Comparison of ENCODE assay signal across 2 cellular contexts in the genomic region with DNA sequence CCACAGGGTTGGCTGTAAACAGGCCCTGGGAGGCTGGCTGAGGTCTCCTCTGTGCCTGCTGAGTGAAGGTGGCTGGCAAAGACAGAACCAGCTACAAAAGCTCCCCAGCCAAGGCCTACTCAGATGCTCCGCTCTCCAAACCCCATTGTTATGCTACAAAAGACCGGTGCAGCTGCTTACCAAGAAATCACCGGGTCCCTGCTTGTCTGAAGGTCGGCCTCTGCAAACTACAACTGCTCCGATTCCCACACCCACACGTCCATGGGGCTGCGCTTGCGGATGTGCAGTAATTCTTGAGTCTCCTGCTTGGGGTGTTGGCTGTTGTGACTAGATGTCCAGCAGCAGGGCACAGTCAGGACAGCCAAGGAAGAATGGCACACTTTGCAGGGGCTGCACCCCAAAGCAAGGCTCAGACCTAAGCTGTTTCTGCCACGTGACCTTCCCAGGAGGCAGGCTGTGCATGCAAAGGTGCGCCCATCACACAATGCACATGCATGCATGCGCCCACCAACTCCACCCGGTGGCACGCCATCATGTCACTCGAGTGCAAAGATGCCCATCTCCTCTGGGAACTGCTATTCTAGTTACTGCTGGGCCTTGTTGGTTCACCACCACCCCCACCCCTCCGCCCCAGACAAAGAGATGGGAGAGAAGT.
TF ChIP-seq lines count a peak whose summit lies in the region.

No MANE protein-coding gene starts in this region.

TF ChIP-seq in GM23338, 12 proteins besides CTCF, POLR2A, EP300 and RAD21 (continues in another document):
- TF ChIP-seq, protein P1, sequence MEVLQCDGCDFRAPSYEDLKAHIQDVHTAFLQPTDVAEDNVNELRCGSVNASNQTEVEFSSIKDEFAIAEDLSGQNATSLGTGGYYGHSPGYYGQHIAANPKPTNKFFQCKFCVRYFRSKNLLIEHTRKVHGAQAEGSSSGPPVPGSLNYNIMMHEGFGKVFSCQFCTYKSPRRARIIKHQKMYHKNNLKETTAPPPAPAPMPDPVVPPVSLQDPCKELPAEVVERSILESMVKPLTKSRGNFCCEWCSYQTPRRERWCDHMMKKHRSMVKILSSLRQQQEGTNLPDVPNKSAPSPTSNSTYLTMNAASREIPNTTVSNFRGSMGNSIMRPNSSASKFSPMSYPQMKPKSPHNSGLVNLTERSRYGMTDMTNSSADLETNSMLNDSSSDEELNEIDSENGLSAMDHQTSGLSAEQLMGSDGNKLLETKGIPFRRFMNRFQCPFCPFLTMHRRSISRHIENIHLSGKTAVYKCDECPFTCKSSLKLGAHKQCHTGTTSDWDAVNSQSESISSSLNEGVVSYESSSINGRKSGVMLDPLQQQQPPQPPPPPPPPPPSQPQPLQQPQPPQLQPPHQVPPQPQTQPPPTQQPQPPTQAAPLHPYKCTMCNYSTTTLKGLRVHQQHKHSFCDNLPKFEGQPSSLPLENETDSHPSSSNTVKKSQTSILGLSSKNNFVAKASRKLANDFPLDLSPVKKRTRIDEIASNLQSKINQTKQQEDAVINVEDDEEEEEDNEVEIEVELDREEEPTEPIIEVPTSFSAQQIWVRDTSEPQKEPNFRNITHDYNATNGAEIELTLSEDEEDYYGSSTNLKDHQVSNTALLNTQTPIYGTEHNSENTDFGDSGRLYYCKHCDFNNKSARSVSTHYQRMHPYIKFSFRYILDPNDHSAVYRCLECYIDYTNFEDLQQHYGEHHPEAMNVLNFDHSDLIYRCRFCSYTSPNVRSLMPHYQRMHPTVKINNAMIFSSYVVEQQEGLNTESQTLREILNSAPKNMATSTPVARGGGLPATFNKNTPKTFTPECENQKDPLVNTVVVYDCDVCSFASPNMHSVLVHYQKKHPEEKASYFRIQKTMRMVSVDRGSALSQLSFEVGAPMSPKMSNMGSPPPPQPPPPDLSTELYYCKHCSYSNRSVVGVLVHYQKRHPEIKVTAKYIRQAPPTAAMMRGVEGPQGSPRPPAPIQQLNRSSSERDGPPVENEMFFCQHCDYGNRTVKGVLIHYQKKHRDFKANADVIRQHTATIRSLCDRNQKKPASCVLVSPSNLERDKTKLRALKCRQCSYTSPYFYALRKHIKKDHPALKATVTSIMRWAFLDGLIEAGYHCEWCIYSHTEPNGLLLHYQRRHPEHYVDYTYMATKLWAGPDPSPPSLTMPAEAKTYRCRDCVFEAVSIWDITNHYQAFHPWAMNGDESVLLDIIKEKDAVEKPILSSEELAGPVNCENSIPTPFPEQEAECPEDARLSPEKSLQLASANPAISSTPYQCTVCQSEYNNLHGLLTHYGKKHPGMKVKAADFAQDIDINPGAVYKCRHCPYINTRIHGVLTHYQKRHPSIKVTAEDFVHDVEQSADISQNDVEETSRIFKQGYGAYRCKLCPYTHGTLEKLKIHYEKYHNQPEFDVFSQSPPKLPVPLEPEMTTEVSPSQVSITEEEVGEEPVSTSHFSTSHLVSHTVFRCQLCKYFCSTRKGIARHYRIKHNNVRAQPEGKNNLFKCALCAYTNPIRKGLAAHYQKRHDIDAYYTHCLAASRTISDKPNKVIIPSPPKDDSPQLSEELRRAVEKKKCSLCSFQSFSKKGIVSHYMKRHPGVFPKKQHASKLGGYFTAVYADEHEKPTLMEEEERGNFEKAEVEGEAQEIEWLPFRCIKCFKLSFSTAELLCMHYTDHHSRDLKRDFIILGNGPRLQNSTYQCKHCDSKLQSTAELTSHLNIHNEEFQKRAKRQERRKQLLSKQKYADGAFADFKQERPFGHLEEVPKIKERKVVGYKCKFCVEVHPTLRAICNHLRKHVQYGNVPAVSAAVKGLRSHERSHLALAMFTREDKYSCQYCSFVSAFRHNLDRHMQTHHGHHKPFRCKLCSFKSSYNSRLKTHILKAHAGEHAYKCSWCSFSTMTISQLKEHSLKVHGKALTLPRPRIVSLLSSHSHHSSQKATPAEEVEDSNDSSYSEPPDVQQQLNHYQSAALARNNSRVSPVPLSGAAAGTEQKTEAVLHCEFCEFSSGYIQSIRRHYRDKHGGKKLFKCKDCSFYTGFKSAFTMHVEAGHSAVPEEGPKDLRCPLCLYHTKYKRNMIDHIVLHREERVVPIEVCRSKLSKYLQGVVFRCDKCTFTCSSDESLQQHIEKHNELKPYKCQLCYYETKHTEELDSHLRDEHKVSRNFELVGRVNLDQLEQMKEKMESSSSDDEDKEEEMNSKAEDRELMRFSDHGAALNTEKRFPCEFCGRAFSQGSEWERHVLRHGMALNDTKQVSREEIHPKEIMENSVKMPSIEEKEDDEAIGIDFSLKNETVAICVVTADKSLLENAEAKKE (CRISPR knock-in tag; IDR thresholded peaks at IDR 0.05), result no peak
- TF ChIP-seq POLR2AphosphoS5 (IDR thresholded peaks at IDR 0.05; ENCODE audit: low read depth) (no peak), NANOG (IDR thresholded peaks at IDR 0.05; ENCODE audit: borderline replicate concordance) (no peak), CREB1 (CRISPR knock-in tag; IDR thresholded peaks at IDR 0.05; ENCODE audit: low read depth) (no peak), ZNF331 (CRISPR knock-in tag; IDR thresholded peaks at IDR 0.05; ENCODE audit: low read depth) (no peak), EZH2 (IDR thresholded peaks at IDR 0.05; ENCODE audit: low read depth, unreplicated experiment) (no peak)
- TF ChIP-seq, protein P2, sequence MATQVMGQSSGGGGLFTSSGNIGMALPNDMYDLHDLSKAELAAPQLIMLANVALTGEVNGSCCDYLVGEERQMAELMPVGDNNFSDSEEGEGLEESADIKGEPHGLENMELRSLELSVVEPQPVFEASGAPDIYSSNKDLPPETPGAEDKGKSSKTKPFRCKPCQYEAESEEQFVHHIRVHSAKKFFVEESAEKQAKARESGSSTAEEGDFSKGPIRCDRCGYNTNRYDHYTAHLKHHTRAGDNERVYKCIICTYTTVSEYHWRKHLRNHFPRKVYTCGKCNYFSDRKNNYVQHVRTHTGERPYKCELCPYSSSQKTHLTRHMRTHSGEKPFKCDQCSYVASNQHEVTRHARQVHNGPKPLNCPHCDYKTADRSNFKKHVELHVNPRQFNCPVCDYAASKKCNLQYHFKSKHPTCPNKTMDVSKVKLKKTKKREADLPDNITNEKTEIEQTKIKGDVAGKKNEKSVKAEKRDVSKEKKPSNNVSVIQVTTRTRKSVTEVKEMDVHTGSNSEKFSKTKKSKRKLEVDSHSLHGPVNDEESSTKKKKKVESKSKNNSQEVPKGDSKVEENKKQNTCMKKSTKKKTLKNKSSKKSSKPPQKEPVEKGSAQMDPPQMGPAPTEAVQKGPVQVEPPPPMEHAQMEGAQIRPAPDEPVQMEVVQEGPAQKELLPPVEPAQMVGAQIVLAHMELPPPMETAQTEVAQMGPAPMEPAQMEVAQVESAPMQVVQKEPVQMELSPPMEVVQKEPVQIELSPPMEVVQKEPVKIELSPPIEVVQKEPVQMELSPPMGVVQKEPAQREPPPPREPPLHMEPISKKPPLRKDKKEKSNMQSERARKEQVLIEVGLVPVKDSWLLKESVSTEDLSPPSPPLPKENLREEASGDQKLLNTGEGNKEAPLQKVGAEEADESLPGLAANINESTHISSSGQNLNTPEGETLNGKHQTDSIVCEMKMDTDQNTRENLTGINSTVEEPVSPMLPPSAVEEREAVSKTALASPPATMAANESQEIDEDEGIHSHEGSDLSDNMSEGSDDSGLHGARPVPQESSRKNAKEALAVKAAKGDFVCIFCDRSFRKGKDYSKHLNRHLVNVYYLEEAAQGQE (IDR thresholded peaks at IDR 0.05; ENCODE audit: unreplicated experiment), result no peak
- TF ChIP-seq, protein P3, sequence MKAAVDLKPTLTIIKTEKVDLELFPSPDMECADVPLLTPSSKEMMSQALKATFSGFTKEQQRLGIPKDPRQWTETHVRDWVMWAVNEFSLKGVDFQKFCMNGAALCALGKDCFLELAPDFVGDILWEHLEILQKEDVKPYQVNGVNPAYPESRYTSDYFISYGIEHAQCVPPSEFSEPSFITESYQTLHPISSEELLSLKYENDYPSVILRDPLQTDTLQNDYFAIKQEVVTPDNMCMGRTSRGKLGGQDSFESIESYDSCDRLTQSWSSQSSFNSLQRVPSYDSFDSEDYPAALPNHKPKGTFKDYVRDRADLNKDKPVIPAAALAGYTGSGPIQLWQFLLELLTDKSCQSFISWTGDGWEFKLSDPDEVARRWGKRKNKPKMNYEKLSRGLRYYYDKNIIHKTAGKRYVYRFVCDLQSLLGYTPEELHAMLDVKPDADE (IDR thresholded peaks at IDR 0.05), result no peak

TF ChIP-seq in IMR-90, 13 proteins besides CTCF, POLR2A, EP300 and RAD21 (continued from another document):
- no peak for TF ChIP-seq FOS (IDR thresholded peaks at IDR 0.05; ENCODE audit: low read depth, low read length)
- no peak for TF ChIP-seq SMC3 (IDR thresholded peaks at IDR 0.05; ENCODE audit: low read depth, low read length)
- no peak for TF ChIP-seq MXI1 (IDR thresholded peaks at IDR 0.05; ENCODE audit: borderline replicate concordance, low read depth, low read length)
- TF ChIP-seq RFX5 (IDR thresholded peaks at IDR 0.05; ENCODE audit: low read depth, low read length), result no peak
- TF ChIP-seq RCOR1 (IDR thresholded peaks at IDR 0.05; ENCODE audit: insufficient replicate concordance, low read length), result no peak
- TF ChIP-seq, protein P4, sequence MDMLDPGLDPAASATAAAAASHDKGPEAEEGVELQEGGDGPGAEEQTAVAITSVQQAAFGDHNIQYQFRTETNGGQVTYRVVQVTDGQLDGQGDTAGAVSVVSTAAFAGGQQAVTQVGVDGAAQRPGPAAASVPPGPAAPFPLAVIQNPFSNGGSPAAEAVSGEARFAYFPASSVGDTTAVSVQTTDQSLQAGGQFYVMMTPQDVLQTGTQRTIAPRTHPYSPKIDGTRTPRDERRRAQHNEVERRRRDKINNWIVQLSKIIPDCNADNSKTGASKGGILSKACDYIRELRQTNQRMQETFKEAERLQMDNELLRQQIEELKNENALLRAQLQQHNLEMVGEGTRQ (IDR thresholded peaks at IDR 0.05; ENCODE audit: low read depth, low read length), result no peak
- TF ChIP-seq BHLHE40 (IDR thresholded peaks at IDR 0.05; ENCODE audit: low read depth, low read length), result no peak
- no peak for TF ChIP-seq CEBPB (IDR thresholded peaks at IDR 0.05; ENCODE audit: low read depth, low read length)
- no peak for TF ChIP-seq NFE2L2 (IDR thresholded peaks at IDR 0.05; ENCODE audit: low read depth, low read length)
